In the genomic region with DNA sequence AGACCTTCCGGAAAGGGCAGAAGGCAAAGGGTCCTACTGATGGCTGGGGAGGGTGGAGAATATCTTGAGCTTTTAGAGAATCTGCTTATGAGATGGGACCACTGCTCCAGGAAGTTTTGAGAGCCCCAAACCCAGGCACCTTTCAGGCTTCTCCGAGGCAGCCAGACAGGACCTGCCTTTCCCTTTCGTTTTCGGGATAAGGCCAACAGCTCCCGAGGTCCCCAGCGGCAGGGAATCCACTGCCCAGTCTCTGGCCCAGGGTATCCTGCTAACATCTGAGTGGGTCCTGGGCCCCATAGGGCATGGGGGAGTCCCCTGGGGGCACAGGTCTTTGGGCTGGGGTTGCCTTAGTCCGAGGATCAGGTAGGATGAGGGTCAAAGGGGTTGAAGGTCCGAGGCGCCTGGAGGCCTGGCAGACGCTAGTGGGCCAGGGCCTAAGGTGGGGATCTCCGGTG, we compare ENCODE assay signal across 10 cellular contexts. TPM values are rescaled to one million over a fixed set of nuclear protein-coding genes. Genes with fewer than 3 reads are reported as not detected.
DNase-seq lines count a peak whose midpoint lies in the region; ATAC-seq and TF ChIP-seq lines count a peak whose summit lies in the region.
"Had no signal": no experiment of that assay in that cellular context is flagged by ENCODE, and none has a peak within 500 bp of the region (broad histone marks: within the 10 kb centered on the region; RNA-seq: fewer than 3 reads in every experiment).

No MANE protein-coding gene starts in this region.

- H3K4me2 ChIP-seq in mesenchymal stem cell (ENCODE audit: low read length, poor library complexity, severe bottlenecking) = peak overlapping the region; percentile 2
- H3K4me2 ChIP-seq: BLaER1 had no signal

- H3K18ac ChIP-seq in mesenchymal stem cell (ENCODE audit: low read depth in 1 of 2, low read length in 2 of 2) = peak overlapping the region in 1 of 2 experiments; percentile 77

- no peak overlapping the region for H2AFZ ChIP-seq in mesenchymal stem cell (ENCODE audit: low read depth, low read length)

- H2BK5ac ChIP-seq in mesenchymal stem cell (ENCODE audit: low read depth, low read length, poor library complexity, severe bottlenecking) = no peak overlapping the region

- TF ChIP-seq POLR2A in heart left ventricle (IDR thresholded peaks at IDR 0.05) = no peak
- no peak for TF ChIP-seq POLR2A in upper lobe of left lung (IDR thresholded peaks at IDR 0.05)

- H3K9me3 ChIP-seq in heart left ventricle = no peaks in the 10 kb centered on the region
- peaks cover 5% of the 10 kb centered on the region for H3K9me3 ChIP-seq in mesenchymal stem cell (ENCODE audit: control insufficient read depth, low read length)
- no peaks in the 10 kb centered on the region for H3K9me3 ChIP-seq in upper lobe of left lung

- H4K8ac ChIP-seq in mesenchymal stem cell (ENCODE audit: low read length) = peak overlapping the region; percentile 62

- H3K79me1 ChIP-seq in mesenchymal stem cell (replicated peaks; ENCODE audit: low read length, poor library complexity, severe bottlenecking) = no peaks in the 10 kb centered on the region

- WGBS in heart left ventricle, 4 donors = 3% methylated on average over 8 to 11 of the region's 11 CpGs
- 9% methylated on average over 11 of the region's 11 CpGs for WGBS in mesenchymal stem cell
- 8 to 12% methylated on average over 8 to 11 of the region's 11 CpGs for WGBS in upper lobe of left lung, 2 donors

- H3K27ac ChIP-seq in heart left ventricle (no peak overlapping the region), mesenchymal stem cell (ENCODE audit: low read length, poor library complexity, severe bottlenecking) (no peak overlapping the region), upper lobe of left lung (no peak overlapping the region)
- H3K27ac ChIP-seq: BLaER1 had no signal

- in situ Hi-C loops in T47D (cut with HindIII; ENCODE audit: low pct_unique_long_range_greater_than_20kb, low sequenced_read_pairs) = no loop called here

- H3K4ac ChIP-seq in mesenchymal stem cell (ENCODE audit: low read depth in 1 of 2, low read length in 2 of 2) = peak overlapping the region in 1 of 2 experiments; percentile 54

- H2BK15ac ChIP-seq in mesenchymal stem cell (ENCODE audit: low read depth, poor library complexity, severe bottlenecking) = no peak overlapping the region

- H3K4me3 ChIP-seq in heart left ventricle (peak overlapping the region in 11 of 12 donors; percentile 6 to 48 (median 37)), mesenchymal stem cell (ENCODE audit: insufficient read depth in 1 of 2, low read depth in 1 of 2, low read length in 2 of 2) (peak overlapping the region in 1 of 2 experiments; percentile 47), upper lobe of left lung (peak overlapping the region; percentile 19 to 46 (median 36))
- H3K4me3 ChIP-seq: BLaER1, lung had no signal

- ATAC-seq in heart left ventricle (peak in 1 of 4 donors; percentile 5), upper lobe of left lung (ENCODE audit: low FRiP score in 2 of 2) (no peak), HG02798 (IDR thresholded peaks at IDR 0.05; ENCODE audit: poor library complexity, unreplicated experiment) (no peak), HG02870 (IDR thresholded peaks at IDR 0.05; ENCODE audit: unreplicated experiment) (no peak)

- no peak overlapping the region for H3K14ac ChIP-seq in mesenchymal stem cell (ENCODE audit: low read length in 2 of 2)

- H3K27me3 ChIP-seq in heart left ventricle = peaks cover 76 to 99% (median 95%) of the 10 kb centered on the region in 9 donors
- peaks cover 84 to 88% of the 10 kb centered on the region in 2 experiments for H3K27me3 ChIP-seq in mesenchymal stem cell (ENCODE audit: control insufficient read depth in 1 of 2, insufficient read depth in 1 of 2, low read length in 2 of 2)
- peaks cover 0 to 86% (median 65%) of the 10 kb centered on the region in 4 donors for H3K27me3 ChIP-seq in upper lobe of left lung

- H3K9ac ChIP-seq in mesenchymal stem cell (ENCODE audit: low read length) = no peak overlapping the region
- H3K9ac ChIP-seq: BLaER1 had no signal

- H2BK120ac ChIP-seq in mesenchymal stem cell (ENCODE audit: low read depth, low read length) = no peak overlapping the region

- no peak for TF ChIP-seq EP300 in upper lobe of left lung (IDR thresholded peaks at IDR 0.05)

- H3K23ac ChIP-seq in mesenchymal stem cell (ENCODE audit: low read length in 2 of 2) = peak overlapping the region in 1 of 2 experiments; percentile 54

- intact Hi-C loops in heart left ventricle (cut with DNase I) (no loop called here), cardiac septum (cut with DNase I) (no loop called here)

- peak overlapping the region in 1 of 2 experiments; percentile 74 for H2BK12ac ChIP-seq in mesenchymal stem cell (ENCODE audit: low read length in 2 of 2)

- TF ChIP-seq CTCF in heart left ventricle (IDR thresholded peaks at IDR 0.05) (no peak), upper lobe of left lung (IDR thresholded peaks at IDR 0.05) (no peak)

- H3K36me3 ChIP-seq in heart left ventricle = no peaks in the 10 kb centered on the region
- no peaks in the 10 kb centered on the region for H3K36me3 ChIP-seq in mesenchymal stem cell (ENCODE audit: control insufficient read depth in 1 of 2, insufficient read depth in 2 of 2, low read depth in 1 of 2, low read length in 2 of 2)
- no peaks in the 10 kb centered on the region for H3K36me3 ChIP-seq in upper lobe of left lung
- H3K36me3 ChIP-seq: BLaER1 had no signal

- no peak overlapping the region for H2AK5ac ChIP-seq in mesenchymal stem cell (ENCODE audit: low read length, severe bottlenecking)

- DNase-seq in heart left ventricle = peak in 1 of 5 donors; percentile 34
- DNase-seq in cardiac septum (ENCODE audit: low spot score) = no peak
- DNase-seq in T47D (ENCODE audit: low read depth in 1 of 2, low spot score in 1 of 2) = peak; percentile 43 to 79
- DNase-seq in mesenchymal stem cell = peak; percentile 65
- DNase-seq in upper lobe of left lung = no peak
- no peak for DNase-seq in COLO829 (ENCODE audit: low spot score)

- H4K91ac ChIP-seq in mesenchymal stem cell (ENCODE audit: low read length) = peak overlapping the region; percentile 59

- peaks cover 11 to 61% (median 22%) of the 10 kb centered on the region in 12 donors for H3K4me1 ChIP-seq in heart left ventricle
- H3K4me1 ChIP-seq in mesenchymal stem cell (ENCODE audit: control insufficient read depth, insufficient read depth, low read depth, low read length) = peaks cover 34% of the 10 kb centered on the region
- peaks cover 34 to 64% (median 37%) of the 10 kb centered on the region in 4 donors for H3K4me1 ChIP-seq in upper lobe of left lung

RNA-seq across cellular contexts. Expression of a gene that starts 3.3 kb away (rescaled TPM):
- under 1 TPM in 1 of 9 donors, not detected in 8; 0.39 TPM for total RNA-seq in heart left ventricle
- under 1 TPM in 1 of 2 donors, not detected in 1; 0.03 TPM for polyA plus RNA-seq in heart left ventricle
- 0.83 TPM for total RNA-seq in cardiac septum
- polyA plus RNA-seq in mesenchymal stem cell (2013, experiment 1 of 2) = 73.5 TPM
- polyA plus RNA-seq in mesenchymal stem cell (2013, experiment 2 of 2) = 74.6 TPM
- 10 to 100 TPM in 1 of 6 donors, 1 to 10 TPM in 1, under 1 TPM in 2, not detected in 2; 0.23 to 11.0 (median 1.0) TPM for total RNA-seq in upper lobe of left lung

Comparison
In these comparisons a context has a peak if more than half of its experiments do, and no peak if none do; other contexts are left out.
1. DNase-seq: peak in T47D (2 of 2) and mesenchymal stem cell (single experiment); none in cardiac septum (single experiment), upper lobe of left lung (0 of 2) and COLO829 (single experiment).